ENCODE assay signal across 17 cellular contexts in genomic region chr6:40474937-40475336, GRCh38.
DNase-seq lines count a peak whose midpoint lies in the region; ATAC-seq, FAIRE-seq and TF ChIP-seq lines count a peak whose summit lies in the region.
"Had no signal": no experiment of that assay in that cellular context is flagged by ENCODE, and none has a peak within 500 bp of the region (broad histone marks: within the 10 kb centered on the region; RNA-seq: fewer than 3 reads in every experiment).

No MANE protein-coding gene starts in this region.

- no peak overlapping the region for H3K4me2 ChIP-seq in Karpas-422 (ENCODE audit: low read depth, low read length, poor library complexity, severe bottlenecking)
- no peak overlapping the region for H3K4me2 ChIP-seq in osteoblast (ENCODE audit: insufficient read depth, low read length)

- H3K9me3 ChIP-seq in CD8-positive, alpha-beta memory T cell (ENCODE audit: low read length), result no peaks in the 10 kb centered on the region
- H3K9me3 ChIP-seq in Karpas-422 (ENCODE audit: low read length) (no peaks in the 10 kb centered on the region), osteoblast (ENCODE audit: low read depth, low read length) (no peaks in the 10 kb centered on the region)

- H2AFZ ChIP-seq in Karpas-422 (ENCODE audit: low read length), result no peak overlapping the region
- H2AFZ ChIP-seq in osteoblast (ENCODE audit: low read length), result no peak overlapping the region

- no peaks in the 10 kb centered on the region for H3K9me2 ChIP-seq in Karpas-422 (replicated peaks; ENCODE audit: insufficient read depth, low read length)

- H3K36me3 ChIP-seq in CD8-positive, alpha-beta memory T cell (ENCODE audit: insufficient read depth, low read length), result no peaks in the 10 kb centered on the region
- no peaks in the 10 kb centered on the region for H3K36me3 ChIP-seq in Karpas-422 (ENCODE audit: insufficient read depth, low read length)
- H3K36me3 ChIP-seq in bronchial epithelial cell (ENCODE audit: control insufficient read depth, insufficient read depth, low read length), result no peaks in the 10 kb centered on the region
- H3K36me3 ChIP-seq in osteoblast (ENCODE audit: insufficient read depth, low read length), result no peaks in the 10 kb centered on the region

- H4K20me1 ChIP-seq in Karpas-422 (ENCODE audit: insufficient read depth, low read depth, low read length) (no peaks in the 10 kb centered on the region), osteoblast (ENCODE audit: insufficient read depth, low read length) (no peaks in the 10 kb centered on the region)

- no peak overlapping the region for H3K4me3 Mint-ChIP-seq in CD8-positive, alpha-beta memory T cell

- no peak overlapping the region for H3K4me3 ChIP-seq in CD8-positive, alpha-beta memory T cell (ENCODE audit: low read length)
- H3K4me3 ChIP-seq in Karpas-422 (ENCODE audit: low read length) (no peak overlapping the region), bronchial epithelial cell (ENCODE audit: low read depth, low read length) (no peak overlapping the region), osteoblast (ENCODE audit: insufficient read depth, low read length) (no peak overlapping the region)

- peak; percentile 13 for FAIRE-seq in bronchial epithelial cell (lab: Jason Lieb, UNC)
- FAIRE-seq: G401.6 had no signal

- peaks cover 0 to 4% of the 10 kb centered on the region in 2 donors for H3K27me3 Mint-ChIP-seq in CD8-positive, alpha-beta memory T cell

- CTCF ChIA-PET in CD8-positive, alpha-beta memory T cell (lab: Charles Lee), result no interaction called here

- no peak overlapping the region for H3K9ac ChIP-seq in Karpas-422 (ENCODE audit: low read length)

- no peaks in the 10 kb centered on the region for H3K79me2 ChIP-seq in Karpas-422 (ENCODE audit: low read length)
- H3K79me2 ChIP-seq in osteoblast (ENCODE audit: insufficient read depth, low read length), result no peaks in the 10 kb centered on the region

- no peak for ATAC-seq in HG03565 (IDR thresholded peaks at IDR 0.05; ENCODE audit: unreplicated experiment)

- TF ChIP-seq CTCF in bronchial epithelial cell (IDR thresholded peaks at IDR 0.05; ENCODE audit: insufficient read depth, low read length, severe bottlenecking) (no peak), osteoblast (IDR thresholded peaks at IDR 0.05; ENCODE audit: extremely low read depth, low read depth, low read length) (no peak)

- peaks cover 17 to 27% (median 20%) of the 10 kb centered on the region in 3 donors for H3K4me1 Mint-ChIP-seq in CD8-positive, alpha-beta memory T cell

- H3K27ac ChIP-seq in CD8-positive, alpha-beta memory T cell (ENCODE audit: low read depth, low read length), result no peak overlapping the region
- H3K27ac ChIP-seq in Karpas-422 (ENCODE audit: low read length) (no peak overlapping the region), osteoblast (ENCODE audit: low read depth, low read length) (no peak overlapping the region)

- H3K4me1 ChIP-seq in CD8-positive, alpha-beta memory T cell (ENCODE audit: insufficient read depth, low read length), result peaks cover 18% of the 10 kb centered on the region
- no peaks in the 10 kb centered on the region for H3K4me1 ChIP-seq in Karpas-422 (ENCODE audit: low read length)
- no peaks in the 10 kb centered on the region for H3K4me1 ChIP-seq in osteoblast (ENCODE audit: insufficient read depth, low read length)

- POLR2A ChIA-PET in CD8-positive, alpha-beta memory T cell (lab: Charles Lee), result no interaction called here

- peak overlapping the region; percentile 2 to 91 (median 57) for H3K27ac Mint-ChIP-seq in CD8-positive, alpha-beta memory T cell

- DNase-seq in CD8-positive, alpha-beta memory T cell, result no peak
- DNase-seq in Karpas-422 (peak; percentile 56), bronchial epithelial cell (ENCODE audit: low read depth) (no peak), medulla oblongata (ENCODE audit: extremely low spot score) (peak; percentile 34), osteoblast (ENCODE audit: insufficient read length, low spot score, missing footprints) (no peak), retina (no peak)
- no peak for DNase-seq in stimulated activated CD4-positive, alpha-beta T cell treated with anti-CD3 and anti-CD28 coated beads, Interleukin-4, amount 100 ng/mL, for 4 hours
- DNase-seq: AML-193, COR-L47, IMR-90, NCI-H1105 treated with DMSO at 0.1 percent for 48 hours, NCI-H1694, NCI-H2081 treated with DMSO at 0.1 percent for 48 hours, OCI-M1, SHP77 had no signal

- H3K9me3 Mint-ChIP-seq in CD8-positive, alpha-beta memory T cell, result no peaks in the 10 kb centered on the region

- no peaks in the 10 kb centered on the region for H3K36me3 Mint-ChIP-seq in CD8-positive, alpha-beta memory T cell

- no peaks in the 10 kb centered on the region for H3K27me3 ChIP-seq in CD8-positive, alpha-beta memory T cell (ENCODE audit: insufficient read depth, low read length, poor library complexity, severe bottlenecking)
- no peaks in the 10 kb centered on the region for H3K27me3 ChIP-seq in Karpas-422 (ENCODE audit: low read length)
- no peaks in the 10 kb centered on the region for H3K27me3 ChIP-seq in bronchial epithelial cell (ENCODE audit: control insufficient read depth, insufficient read depth, low read length)
- H3K27me3 ChIP-seq in osteoblast (ENCODE audit: insufficient read depth, low read length), result no peaks in the 10 kb centered on the region

Comparison
In these comparisons a context has a peak if more than half of its experiments do, and no peak if none do; other contexts are left out.
1. DNase-seq: peak in Karpas-422 (single experiment) and medulla oblongata (single experiment); none in CD8-positive, alpha-beta memory T cell (0 of 5), bronchial epithelial cell (single experiment), osteoblast (single experiment), retina (single experiment) and stimulated activated CD4-positive, alpha-beta T cell treated with anti-CD3 and anti-CD28 coated beads, Interleukin-4, amount 100 ng/mL, for 4 hours (0 of 2).